Comparison of ENCODE assay signal across 28 cellular contexts in the genomic region with DNA sequence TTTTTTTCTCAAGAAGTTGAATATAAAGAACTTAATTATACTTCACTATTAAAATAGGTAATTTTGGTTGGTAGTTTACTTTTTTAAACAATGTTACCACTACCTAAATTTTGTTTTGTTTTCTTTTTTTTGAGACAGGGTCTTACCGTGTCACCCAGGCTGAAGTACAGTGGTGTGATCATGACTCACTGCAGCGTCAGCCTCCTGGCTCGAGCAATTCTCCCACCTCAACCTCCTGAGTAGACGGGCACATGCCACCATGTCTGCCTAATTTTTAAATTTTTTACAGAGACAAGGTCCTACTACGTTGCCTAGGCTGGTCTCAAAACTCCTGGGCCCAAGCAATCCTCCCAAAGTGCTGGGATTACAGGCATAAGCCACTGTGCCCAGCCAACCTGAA.
DNase-seq lines count a peak whose midpoint lies in the region; ATAC-seq and TF ChIP-seq lines count a peak whose summit lies in the region.
"Had no signal": no experiment of that assay in that cellular context is flagged by ENCODE, and none has a peak within 500 bp of the region (broad histone marks: within the 10 kb centered on the region; RNA-seq: fewer than 3 reads in every experiment).

No MANE protein-coding gene starts in this region.

- no peak for TF ChIP-seq CTCF in fibroblast of mammary gland (conservative IDR thresholded peaks at IDR 0.05; ENCODE audit: control insufficient read depth, insufficient read depth, low read depth, low read length)

- ATAC-seq in stimulated activated effector memory CD8-positive, alpha-beta T cell treated with anti-CD3 and anti-CD28 coated beads, Interleukin-12 subunit alpha, Interleukin-12 subunit beta, amount 100 ng/mL, for 72 hours, result no peak
- no peak for ATAC-seq in GM21381 (IDR thresholded peaks at IDR 0.05; ENCODE audit: unreplicated experiment)
- no peak for ATAC-seq in activated CD4-positive, CD25-positive, alpha-beta regulatory T cell treated with anti-CD3 and anti-CD28 coated beads, Interleukin-2, amount 50 U/mL, for 24 hours
- ATAC-seq: activated naive CD8-positive, alpha-beta T cell treated with anti-CD3 and anti-CD28 coated beads, Interleukin-2, amount 50 U/mL, for 24 hours; gastroesophageal sphincter; GM12878; stimulated activated naive B cell treated with anti-CD40 and anti-IgM and Interleukin-4, amounts not matched to agents 10 μg/mL and 1 μg/mL and 100 μg/mL, for 72 hours had no signal

- H3K4me3 ChIP-seq in fibroblast of mammary gland (ENCODE audit: control insufficient read depth, low read depth, low read length), result no peak overlapping the region
- H3K4me3 ChIP-seq: esophagus squamous epithelium, gastroesophageal sphincter, GM12878, sigmoid colon, suprapubic skin had no signal

- H3K4me3 Mint-ChIP-seq in stimulated activated effector memory CD8-positive, alpha-beta T cell treated with anti-CD3 and anti-CD28 coated beads, Interleukin-12 subunit alpha, Interleukin-12 subunit beta, amount 100 ng/mL, for 72 hours, result no peak overlapping the region
- H3K4me3 Mint-ChIP-seq: activated naive CD8-positive, alpha-beta T cell treated with anti-CD3 and anti-CD28 coated beads, Interleukin-2, amount 50 U/mL, for 24 hours; CD4-positive, CD25-positive, alpha-beta regulatory T cell; endodermal cell; memory B cell; stimulated activated naive B cell treated with anti-CD40 and anti-IgM and Interleukin-4, amounts not matched to agents 10 μg/mL and 1 μg/mL and 100 μg/mL, for 72 hours had no signal

- peaks cover 23% of the 10 kb centered on the region for H3K4me1 Mint-ChIP-seq in stimulated activated effector memory CD8-positive, alpha-beta T cell treated with anti-CD3 and anti-CD28 coated beads, Interleukin-12 subunit alpha, Interleukin-12 subunit beta, amount 100 ng/mL, for 72 hours

- peaks cover 100% of the 10 kb centered on the region for H3K36me3 Mint-ChIP-seq in stimulated activated effector memory CD8-positive, alpha-beta T cell treated with anti-CD3 and anti-CD28 coated beads, Interleukin-12 subunit alpha, Interleukin-12 subunit beta, amount 100 ng/mL, for 72 hours

- H3K9me3 Mint-ChIP-seq in stimulated activated effector memory CD8-positive, alpha-beta T cell treated with anti-CD3 and anti-CD28 coated beads, Interleukin-12 subunit alpha, Interleukin-12 subunit beta, amount 100 ng/mL, for 72 hours, result no peaks in the 10 kb centered on the region
- H3K9me3 Mint-ChIP-seq: activated naive CD8-positive, alpha-beta T cell treated with anti-CD3 and anti-CD28 coated beads, Interleukin-2, amount 50 U/mL, for 24 hours; CD4-positive, CD25-positive, alpha-beta regulatory T cell; endodermal cell; memory B cell; stimulated activated naive B cell treated with anti-CD40 and anti-IgM and Interleukin-4, amounts not matched to agents 10 μg/mL and 1 μg/mL and 100 μg/mL, for 72 hours had no signal

- H3K27ac Mint-ChIP-seq in stimulated activated effector memory CD8-positive, alpha-beta T cell treated with anti-CD3 and anti-CD28 coated beads, Interleukin-12 subunit alpha, Interleukin-12 subunit beta, amount 100 ng/mL, for 72 hours, result peak overlapping the region; percentile 26
- H3K27ac Mint-ChIP-seq: activated naive CD8-positive, alpha-beta T cell treated with anti-CD3 and anti-CD28 coated beads, Interleukin-2, amount 50 U/mL, for 24 hours; endodermal cell; memory B cell; stimulated activated naive B cell treated with anti-CD40 and anti-IgM and Interleukin-4, amounts not matched to agents 10 μg/mL and 1 μg/mL and 100 μg/mL, for 72 hours had no signal

- DNase-seq in NK-92 treated with Interleukin-12 subunit alpha and Interleukin-12 subunit beta, amount 100 ng/mL, for 24 hours (lab: John Stamatoyannopoulos, UW), result peak; percentile 19
- no peak for DNase-seq in NK-92 (lab: John Stamatoyannopoulos, UW; ENCODE audit: unreplicated experiment)
- DNase-seq in astrocyte of the hippocampus (ENCODE audit: low read depth, low spot score), result peak; percentile 82
- peak; percentile 49 for DNase-seq in fibroblast of mammary gland (ENCODE audit: low read depth)
- no peak for DNase-seq in stimulated activated effector memory CD8-positive, alpha-beta T cell treated with anti-CD3 and anti-CD28 coated beads, Interleukin-12 subunit alpha, Interleukin-12 subunit beta, amount 100 ng/mL, for 72 hours (ENCODE audit: low spot score in 2 of 2)
- no peak for DNase-seq in SIG-M5 treated with dmso at 0.1 percent for 504 hours (lab: John Stamatoyannopoulos, UW; ENCODE audit: unreplicated experiment)
- DNase-seq: activated CD4-positive, alpha-beta T cell treated with anti-CD3 and anti-CD28 coated beads for 4 hours; activated gamma-delta T cell; activated naive CD8-positive, alpha-beta T cell treated with anti-CD3 and anti-CD28 coated beads, Interleukin-2, amount 50 U/mL, for 24 hours; activated T-cell treated with anti-CD3 and anti-CD28 coated beads for 4 hours; CD4-positive, CD25-positive, alpha-beta regulatory T cell; endodermal cell; esophagus squamous epithelium; hippocampal formation; NCI-H1092 treated with DMSO at 0.1 percent for 48 hours; NCI-H1930; NCI-H526; RPMI8226; sigmoid colon; SK-N-SH; stimulated activated CD4-positive, alpha-beta T cell treated with anti-CD3 and anti-CD28 coated beads, Interleukin-4, amount 100 ng/mL, for 4 hours; stimulated activated naive B cell treated with anti-CD40 and anti-IgM and Interleukin-4, amounts not matched to agents 10 μg/mL and 1 μg/mL and 100 μg/mL, for 72 hours had no signal

Comparison
In these comparisons a context has a peak if more than half of its experiments do, and no peak if none do; other contexts are left out.
1. DNase-seq: peak in NK-92 treated with Interleukin-12 subunit alpha and Interleukin-12 subunit beta, amount 100 ng/mL, for 24 hours (single experiment), astrocyte of the hippocampus (single experiment) and fibroblast of mammary gland (single experiment); none in NK-92 (single experiment), stimulated activated effector memory CD8-positive, alpha-beta T cell treated with anti-CD3 and anti-CD28 coated beads, Interleukin-12 subunit alpha, Interleukin-12 subunit beta, amount 100 ng/mL, for 72 hours (0 of 2) and SIG-M5 treated with dmso at 0.1 percent for 504 hours (single experiment).